Comparison of ENCODE assay signal across 25 cellular contexts in the genomic region with DNA sequence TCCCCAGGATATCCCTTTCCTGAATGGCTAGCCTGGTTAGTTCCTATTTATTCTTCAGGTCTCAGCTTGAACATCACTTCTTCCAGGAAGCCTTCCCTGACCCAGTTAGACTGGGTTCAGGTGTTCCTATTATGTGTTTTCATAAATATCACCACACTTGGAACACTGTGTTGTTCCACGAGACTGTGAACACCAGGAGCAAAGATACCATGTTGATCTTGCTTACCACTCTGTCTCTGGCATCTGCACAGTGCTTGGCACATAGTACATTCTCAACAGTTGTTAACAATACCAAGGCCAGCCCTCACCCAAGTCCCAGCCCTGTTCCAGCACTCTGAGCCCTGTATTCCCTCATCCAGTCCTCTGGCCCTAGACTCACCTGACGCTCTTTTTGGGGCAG. TPM values are rescaled to one million over a fixed set of nuclear protein-coding genes. Genes with fewer than 3 reads are reported as not detected.
DNase-seq lines count a peak whose midpoint lies in the region; ATAC-seq and TF ChIP-seq lines count a peak whose summit lies in the region.
"Had no signal": no experiment of that assay in that cellular context is flagged by ENCODE, and none has a peak within 500 bp of the region (broad histone marks: within the 10 kb centered on the region; RNA-seq: fewer than 3 reads in every experiment).

No MANE protein-coding gene starts in this region.

- H3K4me3 Mint-ChIP-seq in CD8-positive, alpha-beta memory T cell, result no peak overlapping the region
- no peak overlapping the region for H3K4me3 Mint-ChIP-seq in activated T-helper 1 cell treated with anti-CD3 and anti-CD28 coated beads, Interleukin-12 subunit alpha, Interleukin-12 subunit beta, Interleukin-2, Interleukin-4 antibody, amounts not matched to agents 30 ng/mL and 10 ng/mL and 1 ng/mL, durations not matched to agents 14 hours and 24 hours and 36 hours
- peak overlapping the region; percentile 74 for H3K4me3 Mint-ChIP-seq in endothelial cell (ENCODE audit: unreplicated experiment)
- no peak overlapping the region for H3K4me3 Mint-ChIP-seq in stimulated activated effector memory CD8-positive, alpha-beta T cell treated with anti-CD3 and anti-CD28 coated beads, Interleukin-12 subunit alpha, Interleukin-12 subunit beta, amount 100 ng/mL, for 72 hours
- H3K4me3 Mint-ChIP-seq: B cell; CD4-positive, alpha-beta T cell had no signal

- H3K27ac ChIP-seq in CD8-positive, alpha-beta memory T cell (ENCODE audit: low read depth, low read length), result no peak overlapping the region
- no peak overlapping the region for H3K27ac ChIP-seq in Peyer's patch
- H3K27ac ChIP-seq: A549, BLaER1, C4-2B, GM23248 had no signal

- no peaks in the 10 kb centered on the region for H3K27me3 Mint-ChIP-seq in CD8-positive, alpha-beta memory T cell
- no peaks in the 10 kb centered on the region for H3K27me3 Mint-ChIP-seq in activated T-helper 1 cell treated with anti-CD3 and anti-CD28 coated beads, Interleukin-12 subunit alpha, Interleukin-12 subunit beta, Interleukin-2, Interleukin-4 antibody, amounts not matched to agents 30 ng/mL and 10 ng/mL and 1 ng/mL, durations not matched to agents 14 hours and 24 hours and 36 hours (ENCODE audit: insufficient read depth)
- H3K27me3 Mint-ChIP-seq in endothelial cell (ENCODE audit: unreplicated experiment), result peaks cover 25% of the 10 kb centered on the region
- H3K27me3 Mint-ChIP-seq: B cell; CD4-positive, alpha-beta T cell had no signal

- H3K27me3 ChIP-seq in CD8-positive, alpha-beta memory T cell (ENCODE audit: insufficient read depth, low read length, poor library complexity, severe bottlenecking), result no peaks in the 10 kb centered on the region
- no peaks in the 10 kb centered on the region for H3K27me3 ChIP-seq in Peyer's patch
- H3K27me3 ChIP-seq: BLaER1 had no signal

- CTCF ChIA-PET in CD8-positive, alpha-beta memory T cell (lab: Charles Lee), result interaction anchor here (0.8 to 11.8 kb wide), 8 partner anchors 17 to 130 kb away, joined by 3 to 386 read pairs (median 30); a partner anchor contains a TSS

- TF ChIP-seq CTCF in endothelial cell (IDR thresholded peaks at IDR 0.05; ENCODE audit: unreplicated experiment) (no peak), Peyer's patch (IDR thresholded peaks at IDR 0.05) (no peak)

- H3K27ac Mint-ChIP-seq in CD8-positive, alpha-beta memory T cell, result peak overlapping the region in 5 of 8 donors; percentile 54 to 84 (median 74)
- peak overlapping the region; percentile 40 for H3K27ac Mint-ChIP-seq in activated T-helper 1 cell treated with anti-CD3 and anti-CD28 coated beads, Interleukin-12 subunit alpha, Interleukin-12 subunit beta, Interleukin-2, Interleukin-4 antibody, amounts not matched to agents 30 ng/mL and 10 ng/mL and 1 ng/mL, durations not matched to agents 14 hours and 24 hours and 36 hours
- H3K27ac Mint-ChIP-seq in endothelial cell (ENCODE audit: unreplicated experiment), result peak overlapping the region; percentile 53
- peak overlapping the region; percentile 49 for H3K27ac Mint-ChIP-seq in stimulated activated effector memory CD8-positive, alpha-beta T cell treated with anti-CD3 and anti-CD28 coated beads, Interleukin-12 subunit alpha, Interleukin-12 subunit beta, amount 100 ng/mL, for 72 hours
- H3K27ac Mint-ChIP-seq: B cell; CD4-positive, alpha-beta T cell had no signal

- H3K36me3 Mint-ChIP-seq in CD8-positive, alpha-beta memory T cell, result peaks cover 4 to 90% (median 25%) of the 10 kb centered on the region in 3 donors
- peaks cover 58% of the 10 kb centered on the region for H3K36me3 Mint-ChIP-seq in activated T-helper 1 cell treated with anti-CD3 and anti-CD28 coated beads, Interleukin-12 subunit alpha, Interleukin-12 subunit beta, Interleukin-2, Interleukin-4 antibody, amounts not matched to agents 30 ng/mL and 10 ng/mL and 1 ng/mL, durations not matched to agents 14 hours and 24 hours and 36 hours (ENCODE audit: low read depth)
- H3K36me3 Mint-ChIP-seq in endothelial cell (ENCODE audit: low read depth, unreplicated experiment), result peaks cover 85% of the 10 kb centered on the region
- peaks cover 94% of the 10 kb centered on the region for H3K36me3 Mint-ChIP-seq in stimulated activated effector memory CD8-positive, alpha-beta T cell treated with anti-CD3 and anti-CD28 coated beads, Interleukin-12 subunit alpha, Interleukin-12 subunit beta, amount 100 ng/mL, for 72 hours

- peaks cover 18 to 29% (median 21%) of the 10 kb centered on the region in 3 donors for H3K4me1 Mint-ChIP-seq in CD8-positive, alpha-beta memory T cell
- peaks cover 17% of the 10 kb centered on the region for H3K4me1 Mint-ChIP-seq in activated T-helper 1 cell treated with anti-CD3 and anti-CD28 coated beads, Interleukin-12 subunit alpha, Interleukin-12 subunit beta, Interleukin-2, Interleukin-4 antibody, amounts not matched to agents 30 ng/mL and 10 ng/mL and 1 ng/mL, durations not matched to agents 14 hours and 24 hours and 36 hours (ENCODE audit: low read depth)
- peaks cover 63% of the 10 kb centered on the region for H3K4me1 Mint-ChIP-seq in endothelial cell (ENCODE audit: unreplicated experiment)
- peaks cover 50% of the 10 kb centered on the region for H3K4me1 Mint-ChIP-seq in stimulated activated effector memory CD8-positive, alpha-beta T cell treated with anti-CD3 and anti-CD28 coated beads, Interleukin-12 subunit alpha, Interleukin-12 subunit beta, amount 100 ng/mL, for 72 hours

- ATAC-seq in stimulated activated effector memory CD8-positive, alpha-beta T cell treated with anti-CD3 and anti-CD28 coated beads, Interleukin-12 subunit alpha, Interleukin-12 subunit beta, amount 100 ng/mL, for 72 hours, result no peak
- ATAC-seq: A549 had no signal

- no peak for DNase-seq in CD8-positive, alpha-beta memory T cell
- DNase-seq in activated T-helper 1 cell treated with anti-CD3 and anti-CD28 coated beads, Interleukin-12 subunit alpha, Interleukin-12 subunit beta, Interleukin-2, Interleukin-4 antibody, amounts not matched to agents 30 ng/mL and 10 ng/mL and 1 ng/mL, durations not matched to agents 14 hours and 24 hours and 36 hours (ENCODE audit: low spot score), result no peak
- DNase-seq in endothelial cell (ENCODE audit: low spot score) (no peak), iPS-NIHi11 (ENCODE audit: low spot score) (no peak), SK-N-DZ (ENCODE audit: low spot score) (no peak), Peyer's patch (no peak), AML-193 (lab: John Stamatoyannopoulos, UW) (no peak)
- DNase-seq in stimulated activated effector memory CD8-positive, alpha-beta T cell treated with anti-CD3 and anti-CD28 coated beads, Interleukin-12 subunit alpha, Interleukin-12 subunit beta, amount 100 ng/mL, for 72 hours (ENCODE audit: low spot score in 2 of 2), result no peak
- DNase-seq: 8988T; ACHN; Calu3; CD4-positive, alpha-beta T cell; COR-L47; DMS53; DMS79 treated with DMSO at 0.1 percent for 48 hours; GF-D8; GM23248; H7; HCEC 1CT had no signal

- intact Hi-C loops in activated T-helper 1 cell treated with anti-CD3 and anti-CD28 coated beads, Interleukin-12 subunit alpha, Interleukin-12 subunit beta, Interleukin-2, Interleukin-4 antibody, amounts not matched to agents 30 ng/mL and 10 ng/mL and 1 ng/mL, durations not matched to agents 14 hours and 24 hours and 36 hours (cut with micrococcal nuclease), result no loop called here

- H3K9me3 Mint-ChIP-seq in CD8-positive, alpha-beta memory T cell, result no peaks in the 10 kb centered on the region
- no peaks in the 10 kb centered on the region for H3K9me3 Mint-ChIP-seq in activated T-helper 1 cell treated with anti-CD3 and anti-CD28 coated beads, Interleukin-12 subunit alpha, Interleukin-12 subunit beta, Interleukin-2, Interleukin-4 antibody, amounts not matched to agents 30 ng/mL and 10 ng/mL and 1 ng/mL, durations not matched to agents 14 hours and 24 hours and 36 hours
- no peaks in the 10 kb centered on the region for H3K9me3 Mint-ChIP-seq in endothelial cell (ENCODE audit: unreplicated experiment)
- H3K9me3 Mint-ChIP-seq in stimulated activated effector memory CD8-positive, alpha-beta T cell treated with anti-CD3 and anti-CD28 coated beads, Interleukin-12 subunit alpha, Interleukin-12 subunit beta, amount 100 ng/mL, for 72 hours, result no peaks in the 10 kb centered on the region
- H3K9me3 Mint-ChIP-seq: CD4-positive, alpha-beta T cell had no signal

- H3K4me1 ChIP-seq in CD8-positive, alpha-beta memory T cell (ENCODE audit: insufficient read depth, low read length), result peaks cover 17% of the 10 kb centered on the region
- H3K4me1 ChIP-seq in Peyer's patch, result no peaks in the 10 kb centered on the region
- H3K4me1 ChIP-seq: A549 had no signal

- no peak overlapping the region for H3K4me3 ChIP-seq in CD8-positive, alpha-beta memory T cell (ENCODE audit: low read length)
- no peak overlapping the region for H3K4me3 ChIP-seq in Peyer's patch
- H3K4me3 ChIP-seq: A549, BLaER1, GM23248 had no signal

- peaks cover 81% of the 10 kb centered on the region for H3K36me3 ChIP-seq in CD8-positive, alpha-beta memory T cell (ENCODE audit: insufficient read depth, low read length)
- H3K36me3 ChIP-seq in Peyer's patch, result peaks cover 0 to 83% (median 0%) of the 10 kb centered on the region in 3 donors

- no peak for TF ChIP-seq POLR2A in Peyer's patch (IDR thresholded peaks at IDR 0.05)

- POLR2A ChIA-PET in CD8-positive, alpha-beta memory T cell (lab: Charles Lee), result interaction anchor here (0.7 to 2.7 kb wide), 2 partner anchors 16 to 41 kb away, joined by 7 to 17 read pairs; no protein-coding TSS in a partner anchor

- H3K9me3 ChIP-seq in CD8-positive, alpha-beta memory T cell (ENCODE audit: low read length), result no peaks in the 10 kb centered on the region
- H3K9me3 ChIP-seq in Peyer's patch, result no peaks in the 10 kb centered on the region
- H3K9me3 ChIP-seq: A549, BLaER1 had no signal

RNA-seq across cellular contexts. Expression of a gene that starts 13.7 kb away (rescaled TPM):
- under 1 TPM; 0.77 to 0.78 TPM for total RNA-seq in CD8-positive, alpha-beta memory T cell
- polyA plus RNA-seq in CD8-positive, alpha-beta memory T cell, result not detected
- 0.99 and 1.3 TPM in 2 replicates for total RNA-seq in activated T-helper 1 cell treated with anti-CD3 and anti-CD28 coated beads, Interleukin-12 subunit alpha, Interleukin-12 subunit beta, Interleukin-2, Interleukin-4 antibody, amounts not matched to agents 30 ng/mL and 10 ng/mL and 1 ng/mL, durations not matched to agents 14 hours and 24 hours and 36 hours
- total RNA-seq in endothelial cell (ENCODE audit: unreplicated experiment) (15.6 TPM), Peyer's patch (10 to 100 TPM in 2 of 4 donors, 1 to 10 TPM in 2; 7.3 to 28.1 (median 9.7) TPM)
- polyA plus RNA-seq in SK-N-DZ (2014; cell fraction: cytosol; rRNA removed), result 19.5 and 30.2 TPM in 2 replicates
- 7.6 and 21.2 TPM in 2 replicates for polyA plus RNA-seq in SK-N-DZ (2014; cell fraction: nucleus; rRNA removed)

RNA-seq across cellular contexts. Expression of a gene that starts 20.8 kb away (rescaled TPM):
- 10 to 100 TPM; 23.2 to 25.7 TPM for total RNA-seq in CD8-positive, alpha-beta memory T cell
- 50.6 TPM for polyA plus RNA-seq in CD8-positive, alpha-beta memory T cell
- total RNA-seq in activated T-helper 1 cell treated with anti-CD3 and anti-CD28 coated beads, Interleukin-12 subunit alpha, Interleukin-12 subunit beta, Interleukin-2, Interleukin-4 antibody, amounts not matched to agents 30 ng/mL and 10 ng/mL and 1 ng/mL, durations not matched to agents 14 hours and 24 hours and 36 hours, result 31.2 and 31.6 TPM in 2 replicates
- 688 TPM for total RNA-seq in endothelial cell (ENCODE audit: unreplicated experiment)
- 0.05 TPM in 1 of 2 replicates, not detected in the other for polyA plus RNA-seq in SK-N-DZ (2014; cell fraction: cytosol; rRNA removed)
- 0.05 and 0.12 TPM in 2 replicates for polyA plus RNA-seq in SK-N-DZ (2014; cell fraction: nucleus; rRNA removed)
- total RNA-seq in Peyer's patch, result 10 to 100 TPM; 21.0 to 78.4 (median 44.5) TPM

RNA-seq across cellular contexts. Expression of a gene that starts 33.9 kb away (rescaled TPM):
- under 1 TPM; 0.15 to 0.16 TPM for total RNA-seq in CD8-positive, alpha-beta memory T cell
- polyA plus RNA-seq in CD8-positive, alpha-beta memory T cell, result not detected
- 2.3 and 2.4 TPM in 2 replicates for total RNA-seq in activated T-helper 1 cell treated with anti-CD3 and anti-CD28 coated beads, Interleukin-12 subunit alpha, Interleukin-12 subunit beta, Interleukin-2, Interleukin-4 antibody, amounts not matched to agents 30 ng/mL and 10 ng/mL and 1 ng/mL, durations not matched to agents 14 hours and 24 hours and 36 hours
- total RNA-seq in endothelial cell (ENCODE audit: unreplicated experiment), result 0.41 TPM
- polyA plus RNA-seq in SK-N-DZ (2014; cell fraction: cytosol; rRNA removed), result not detected in 2 replicates
- not detected in 2 replicates for polyA plus RNA-seq in SK-N-DZ (2014; cell fraction: nucleus; rRNA removed)
- total RNA-seq in Peyer's patch, result not detected
- total RNA-seq: B cell, Calu3, Daoy, GM23248, H1, H7 had no signal
- polyA plus RNA-seq: A549, GM23248 had no signal
